ENCODE assay signal across 8 cellular contexts in genomic region chr2:38875576-38876367, GRCh38. TPM values are rescaled to one million over a fixed set of nuclear protein-coding genes. Genes with fewer than 3 reads are reported as not detected.
DNase-seq lines count a peak whose midpoint lies in the region; ATAC-seq and TF ChIP-seq lines count a peak whose summit lies in the region.

A gene with protein sequence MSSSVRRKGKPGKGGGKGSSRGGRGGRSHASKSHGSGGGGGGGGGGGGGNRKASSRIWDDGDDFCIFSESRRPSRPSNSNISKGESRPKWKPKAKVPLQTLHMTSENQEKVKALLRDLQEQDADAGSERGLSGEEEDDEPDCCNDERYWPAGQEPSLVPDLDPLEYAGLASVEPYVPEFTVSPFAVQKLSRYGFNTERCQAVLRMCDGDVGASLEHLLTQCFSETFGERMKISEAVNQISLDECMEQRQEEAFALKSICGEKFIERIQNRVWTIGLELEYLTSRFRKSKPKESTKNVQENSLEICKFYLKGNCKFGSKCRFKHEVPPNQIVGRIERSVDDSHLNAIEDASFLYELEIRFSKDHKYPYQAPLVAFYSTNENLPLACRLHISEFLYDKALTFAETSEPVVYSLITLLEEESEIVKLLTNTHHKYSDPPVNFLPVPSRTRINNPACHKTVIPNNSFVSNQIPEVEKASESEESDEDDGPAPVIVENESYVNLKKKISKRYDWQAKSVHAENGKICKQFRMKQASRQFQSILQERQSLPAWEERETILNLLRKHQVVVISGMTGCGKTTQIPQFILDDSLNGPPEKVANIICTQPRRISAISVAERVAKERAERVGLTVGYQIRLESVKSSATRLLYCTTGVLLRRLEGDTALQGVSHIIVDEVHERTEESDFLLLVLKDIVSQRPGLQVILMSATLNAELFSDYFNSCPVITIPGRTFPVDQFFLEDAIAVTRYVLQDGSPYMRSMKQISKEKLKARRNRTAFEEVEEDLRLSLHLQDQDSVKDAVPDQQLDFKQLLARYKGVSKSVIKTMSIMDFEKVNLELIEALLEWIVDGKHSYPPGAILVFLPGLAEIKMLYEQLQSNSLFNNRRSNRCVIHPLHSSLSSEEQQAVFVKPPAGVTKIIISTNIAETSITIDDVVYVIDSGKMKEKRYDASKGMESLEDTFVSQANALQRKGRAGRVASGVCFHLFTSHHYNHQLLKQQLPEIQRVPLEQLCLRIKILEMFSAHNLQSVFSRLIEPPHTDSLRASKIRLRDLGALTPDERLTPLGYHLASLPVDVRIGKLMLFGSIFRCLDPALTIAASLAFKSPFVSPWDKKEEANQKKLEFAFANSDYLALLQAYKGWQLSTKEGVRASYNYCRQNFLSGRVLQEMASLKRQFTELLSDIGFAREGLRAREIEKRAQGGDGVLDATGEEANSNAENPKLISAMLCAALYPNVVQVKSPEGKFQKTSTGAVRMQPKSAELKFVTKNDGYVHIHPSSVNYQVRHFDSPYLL (N-terminal part only) (minus strand): TSS chr2:38875934. CDS start chr2:38868405, 7,529 bp downstream.
TSS of gene MORN2 (plus strand) at chr2:38875976.

- H3K27me3 ChIP-seq in right lobe of liver = no peaks in the 10 kb centered on the region

- 2% methylated on average over 17 of the region's 52 CpGs for WGBS in right lobe of liver (ENCODE audit: insufficient coverage, low coverage, low lambda C conversion rate, missing lambda C conversion rate)

- H3K27ac ChIP-seq in C4-2B (peak within 1 kb of the TSS; percentile 60), right lobe of liver (peak within 1 kb of the TSS in 2 of 3 donors; percentile 28 to 56)

- peaks cover 0 to 3% (median 0%) of the 10 kb centered on the region in 4 donors for H3K4me1 ChIP-seq in right lobe of liver

- peak within 1 kb of the TSS; percentile 61 to 83 (median 75) for H3K4me3 ChIP-seq in right lobe of liver

- intact Hi-C loops in right lobe of liver (cut with DNase I) = no loop called here

- DNase-seq in NCI-H524 (lab: John Stamatoyannopoulos, UW) (peak; percentile 52 to 80), dermis microvascular lymphatic vessel endothelial cell (ENCODE audit: low read depth in 2 of 2) (peak; percentile 61 to 85), right lobe of liver (peak; percentile 93 to 97 (median 96))
- DNase-seq in activated CD4-positive, alpha-beta T cell treated with anti-CD3 and anti-CD28 coated beads, Interleukin-2, amount 50 U/mL, for 1 hour = peak; percentile 78
- DNase-seq in stimulated activated CD4-positive, alpha-beta T cell treated with anti-CD3 and anti-CD28 coated beads, Interleukin-4, amount 100 ng/mL, for 1 hour = peak; percentile 80

- no peaks in the 10 kb centered on the region for H3K9me3 ChIP-seq in right lobe of liver

- peaks cover 0 to 4% (median 0%) of the 10 kb centered on the region in 4 donors for H3K36me3 ChIP-seq in right lobe of liver

- peak; percentile 100 for ATAC-seq in GM19324 (IDR thresholded peaks at IDR 0.05; ENCODE audit: low FRiP score, unreplicated experiment)
- peak; percentile 100 for ATAC-seq in HG03457 (IDR thresholded peaks at IDR 0.05; ENCODE audit: unreplicated experiment)
- peak; percentile 99 to 100 (median 99) for ATAC-seq in right lobe of liver

- no peak for TF ChIP-seq CTCF in C4-2B (conservative IDR thresholded peaks at IDR 0.05)
- TF ChIP-seq CTCF in right lobe of liver (IDR thresholded peaks at IDR 0.05) = no peak

- peak; percentile 19 for TF ChIP-seq POLR2A in right lobe of liver (IDR thresholded peaks at IDR 0.05)

RNA-seq across cellular contexts. Expression of the first gene that starts in this region (rescaled TPM):
- total RNA-seq in dermis microvascular lymphatic vessel endothelial cell (12.0 and 13.5 TPM in 2 replicates), right lobe of liver (1 to 10 TPM; 4.4 to 6.4 (median 4.9) TPM)

RNA-seq across cellular contexts. Expression of gene MORN2, which starts in this region (rescaled TPM):
- total RNA-seq in dermis microvascular lymphatic vessel endothelial cell (7.6 and 9.6 TPM in 2 replicates), right lobe of liver (1 to 10 TPM; 4.1 to 8.1 (median 5.0) TPM)

Comparison
In these comparisons a context has a peak if more than half of its experiments do, and no peak if none do; other contexts are left out.
1. Peak in every context shown above with its lines: DNase-seq, ATAC-seq, H3K4me3 ChIP-seq and H3K27ac ChIP-seq.